Comparison of ENCODE assay signal across 8 cellular contexts in genomic region chr6:128491643-128492206, GRCh38. TPM values are rescaled to one million over a fixed set of nuclear protein-coding genes. Genes with fewer than 3 reads are reported as not detected.
DNase-seq lines count a peak whose midpoint lies in the region; ATAC-seq, FAIRE-seq and TF ChIP-seq lines count a peak whose summit lies in the region.

No MANE protein-coding gene starts in this region.

- TF ChIP-seq CTCF in keratinocyte (optimal IDR thresholded peaks at IDR 0.05 in 1 of 3, IDR thresholded peaks at IDR 0.05 in 1 of 3, conservative IDR thresholded peaks at IDR 0.05 in 1 of 3; ENCODE audit: extremely low read depth in 1 of 3, insufficient read depth in 2 of 3, low read length in 3 of 3) (no peak), suprapubic skin (IDR thresholded peaks at IDR 0.05) (no peak)

- TF ChIP-seq EP300 in suprapubic skin (IDR thresholded peaks at IDR 0.05), result no peak

- DNase-seq in keratinocyte (ENCODE audit: low read depth, low spot score), result no peak
- no peak for DNase-seq in suprapubic skin (ENCODE audit: low spot score in 2 of 2)
- DNase-seq in stimulated activated effector memory CD8-positive, alpha-beta T cell treated with anti-CD3 and anti-CD28 coated beads, Interleukin-12 subunit alpha, Interleukin-12 subunit beta, amount 100 ng/mL, for 72 hours (ENCODE audit: low spot score in 2 of 2), result no peak
- no peak for DNase-seq in NCI-H128 (lab: John Stamatoyannopoulos, UW; ENCODE audit: unreplicated experiment)

- no peaks in the 10 kb centered on the region for H3K4me1 Mint-ChIP-seq in stimulated activated effector memory CD8-positive, alpha-beta T cell treated with anti-CD3 and anti-CD28 coated beads, Interleukin-12 subunit alpha, Interleukin-12 subunit beta, amount 100 ng/mL, for 72 hours

- H3K36me3 Mint-ChIP-seq in stimulated activated effector memory CD8-positive, alpha-beta T cell treated with anti-CD3 and anti-CD28 coated beads, Interleukin-12 subunit alpha, Interleukin-12 subunit beta, amount 100 ng/mL, for 72 hours, result no peaks in the 10 kb centered on the region

- H3K36me3 ChIP-seq in keratinocyte (ENCODE audit: control insufficient read depth in 2 of 2, extremely low read depth in 1 of 2, insufficient read depth in 2 of 2, low read length in 2 of 2), result peaks cover 1 to 4% of the 10 kb centered on the region in 2 experiments
- H3K36me3 ChIP-seq in suprapubic skin, result no peaks in the 10 kb centered on the region

- H3K4me3 ChIP-seq in keratinocyte (ENCODE audit: control insufficient read depth in 2 of 3, extremely low read depth in 1 of 3, insufficient read depth in 2 of 3, low read depth in 1 of 3, low read length in 3 of 3) (peak overlapping the region; percentile 3 to 57 (median 49)), suprapubic skin (peak overlapping the region; percentile 36)

- peak overlapping the region; percentile 78 for H3K9ac ChIP-seq in keratinocyte (ENCODE audit: control insufficient read depth, extremely low read depth, insufficient read depth, low read length)

- H2AFZ ChIP-seq in keratinocyte (ENCODE audit: control insufficient read depth, low read length), result no peak overlapping the region

- H3K27me3 ChIP-seq in keratinocyte (ENCODE audit: control insufficient read depth, extremely low read depth, insufficient read depth, low read length), result no peaks in the 10 kb centered on the region
- H3K27me3 ChIP-seq in suprapubic skin, result no peaks in the 10 kb centered on the region

- dilution Hi-C loops in keratinocyte (cut with MboI; ENCODE audit: extremely low pct_ligation_motif_present, low sequenced_read_pairs), result no loop called here

- H3K4me1 ChIP-seq in keratinocyte (ENCODE audit: control insufficient read depth, extremely low read depth, insufficient read depth, low read length) (peaks cover 34% of the 10 kb centered on the region), suprapubic skin (peaks cover 20% of the 10 kb centered on the region)

- H4K20me1 ChIP-seq in keratinocyte (ENCODE audit: control insufficient read depth, extremely low read depth, insufficient read depth, low read length), result no peaks in the 10 kb centered on the region

- no peaks in the 10 kb centered on the region for H3K9me3 ChIP-seq in keratinocyte (ENCODE audit: control insufficient read depth, low read depth, low read length)
- no peaks in the 10 kb centered on the region for H3K9me3 ChIP-seq in suprapubic skin

- TF ChIP-seq POLR2A in suprapubic skin (IDR thresholded peaks at IDR 0.05), result no peak

- H3K4me3 Mint-ChIP-seq in stimulated activated effector memory CD8-positive, alpha-beta T cell treated with anti-CD3 and anti-CD28 coated beads, Interleukin-12 subunit alpha, Interleukin-12 subunit beta, amount 100 ng/mL, for 72 hours, result no peak overlapping the region

- WGBS in adipose tissue, 3 donors, result 11 to 30% (median 21%) methylated on average over 8 of the region's 8 CpGs
- 44% methylated on average over 8 of the region's 8 CpGs for WGBS in suprapubic skin

- H3K27ac Mint-ChIP-seq in stimulated activated effector memory CD8-positive, alpha-beta T cell treated with anti-CD3 and anti-CD28 coated beads, Interleukin-12 subunit alpha, Interleukin-12 subunit beta, amount 100 ng/mL, for 72 hours, result no peak overlapping the region

- peaks cover 85% of the 10 kb centered on the region for H3K79me2 ChIP-seq in keratinocyte (ENCODE audit: control insufficient read depth, insufficient read depth, low read length)

- no peaks in the 10 kb centered on the region for H3K9me3 Mint-ChIP-seq in stimulated activated effector memory CD8-positive, alpha-beta T cell treated with anti-CD3 and anti-CD28 coated beads, Interleukin-12 subunit alpha, Interleukin-12 subunit beta, amount 100 ng/mL, for 72 hours

- peak overlapping the region; percentile 91 for H3K4me2 ChIP-seq in keratinocyte (ENCODE audit: control insufficient read depth, extremely low read depth, insufficient read depth, low read depth, low read length)

- H3K27ac ChIP-seq in adipose tissue (ENCODE audit: low read depth, low read length) (peak overlapping the region; percentile 2), keratinocyte (ENCODE audit: control insufficient read depth, insufficient read depth, low read length) (peak overlapping the region; percentile 91), suprapubic skin (peak overlapping the region; percentile 55)

- H3K9me1 ChIP-seq in keratinocyte (ENCODE audit: control insufficient read depth, extremely low read depth, insufficient read depth, low read length), result no peaks in the 10 kb centered on the region

- no peak for FAIRE-seq in keratinocyte (lab: Jason Lieb, UNC)

- ATAC-seq in GM18868 (IDR thresholded peaks at IDR 0.05; ENCODE audit: unreplicated experiment) (peak; percentile 80), HG03354 (IDR thresholded peaks at IDR 0.05; ENCODE audit: poor library complexity, severe bottlenecking, unreplicated experiment) (peak; percentile 55), HG02970 (IDR thresholded peaks at IDR 0.05; ENCODE audit: low FRiP score, unreplicated experiment) (no peak)
- ATAC-seq in stimulated activated effector memory CD8-positive, alpha-beta T cell treated with anti-CD3 and anti-CD28 coated beads, Interleukin-12 subunit alpha, Interleukin-12 subunit beta, amount 100 ng/mL, for 72 hours, result no peak

RNA-seq across cellular contexts. Expression of gene PTPRK, which starts 28.7 kb away (rescaled TPM):
- polyA plus RNA-seq in adipose tissue, result 10 to 100 TPM in 2 of 3 donors, 1 to 10 TPM in 1; 3.1 to 18.6 (median 11.3) TPM
- 42.6 to 52.7 TPM (median 50.4 TPM) in 3 replicates for polyA plus RNA-seq in keratinocyte
- 24.3 TPM for polyA plus RNA-seq in keratinocyte (2011; ENCODE audit: low read depth)
- polyA plus RNA-seq in keratinocyte (2011; cell fraction: cytosol; rRNA removed), result 18.0 and 29.0 TPM in 2 replicates
- polyA plus RNA-seq in keratinocyte (2011; cell fraction: nucleus; rRNA removed), result 106 and 107 TPM in 2 replicates
- polyA plus RNA-seq in keratinocyte (2012; ENCODE audit: low replicate concordance), result 25.9 and 73.3 TPM in 2 replicates
- polyA minus RNA-seq in keratinocyte, result 120 to 188 TPM (median 180 TPM) in 3 replicates
- 51.2 TPM for polyA minus RNA-seq in keratinocyte (2011; cell fraction: cytosol; rRNA and poly(A)+ RNA removed)
- 393 and 711 TPM in 2 replicates for polyA minus RNA-seq in keratinocyte (2011; cell fraction: nucleus; rRNA and poly(A)+ RNA removed)
- 10 to 100 TPM; 40.1 to 82.0 (median 57.6) TPM for total RNA-seq in suprapubic skin

Comparison
In these comparisons a context has a peak if more than half of its experiments do, and no peak if none do; other contexts are left out.
1. ATAC-seq: peak in GM18868 (single experiment) and HG03354 (single experiment); none in stimulated activated effector memory CD8-positive, alpha-beta T cell treated with anti-CD3 and anti-CD28 coated beads, Interleukin-12 subunit alpha, Interleukin-12 subunit beta, amount 100 ng/mL, for 72 hours (single experiment) and HG02970 (single experiment).
2. H3K27ac ChIP-seq: peak in every context shown above with its lines; median percentile 91 in keratinocyte; 55 in suprapubic skin; 2 in adipose tissue.